22 cellular contexts compared by ENCODE assay signal in genomic region chr3:42527368-42527917, GRCh38. TPM values are rescaled to one million over a fixed set of nuclear protein-coding genes. Genes with fewer than 3 reads are reported as not detected.
A peak's percentile ranks its signal among the peaks of the same experiment; 100 is the strongest.
DNase-seq lines count a peak whose midpoint lies in the region; ATAC-seq and TF ChIP-seq lines count a peak whose summit lies in the region.
"Had no signal": no experiment of that assay in that cellular context is flagged by ENCODE, and none has a peak within 500 bp of the region (broad histone marks: within the 10 kb centered on the region; RNA-seq: fewer than 3 reads in every experiment).

No MANE protein-coding gene starts in this region.

- H3K27me3 ChIP-seq in CD4-positive, alpha-beta memory T cell (ENCODE audit: insufficient read depth, low read length), result no peaks in the 10 kb centered on the region
- H3K27me3 ChIP-seq: heart right ventricle, ovary had no signal

- peak overlapping the region; percentile 41 for H3K27ac ChIP-seq in CD4-positive, alpha-beta memory T cell (ENCODE audit: low read depth, low read length)
- H3K27ac ChIP-seq: heart right ventricle, HL-60, ovary had no signal

- H3K9me3 ChIP-seq in CD4-positive, alpha-beta memory T cell (ENCODE audit: control insufficient read depth in 1 of 2, low read length in 2 of 2), result no peaks in the 10 kb centered on the region
- H3K9me3 ChIP-seq: heart right ventricle, ovary had no signal

- no peaks in the 10 kb centered on the region for H3K9me3 Mint-ChIP-seq in activated T-cell treated with anti-CD3 and anti-CD28 coated beads, Interleukin-2, amount 50 U/mL, for 4 hours
- peaks cover 0 to 4% (median 0%) of the 10 kb centered on the region in 8 donors for H3K9me3 Mint-ChIP-seq in CD4-positive, alpha-beta memory T cell
- H3K9me3 Mint-ChIP-seq in activated CD8-positive, alpha-beta T cell treated with anti-CD3 and anti-CD28 coated beads for 36 hours, result no peaks in the 10 kb centered on the region
- no peaks in the 10 kb centered on the region for H3K9me3 Mint-ChIP-seq in naive thymus-derived CD8-positive, alpha-beta T cell
- H3K9me3 Mint-ChIP-seq: brain; stimulated activated naive B cell treated with anti-CD40 and anti-IgM and Interleukin-4, amounts not matched to agents 10 μg/mL and 1 μg/mL and 100 μg/mL, for 72 hours had no signal

- no peak for TF ChIP-seq CTCF in activated CD8-positive, alpha-beta T cell treated with anti-CD3 and anti-CD28 coated beads for 36 hours (IDR thresholded peaks at IDR 0.05)
- TF ChIP-seq CTCF in GM13977 (IDR thresholded peaks at IDR 0.05; ENCODE audit: extremely low read depth, insufficient read depth, missing control alignments), result no peak

- peaks cover 75% of the 10 kb centered on the region for H3K4me1 ChIP-seq in CD4-positive, alpha-beta memory T cell (ENCODE audit: insufficient read depth, low read length)

- peaks cover 13% of the 10 kb centered on the region for H3K36me3 Mint-ChIP-seq in activated T-cell treated with anti-CD3 and anti-CD28 coated beads, Interleukin-2, amount 50 U/mL, for 4 hours (ENCODE audit: insufficient read depth)
- H3K36me3 Mint-ChIP-seq in CD4-positive, alpha-beta memory T cell, result peaks cover 49 to 55% of the 10 kb centered on the region in 2 donors
- peaks cover 6% of the 10 kb centered on the region for H3K36me3 Mint-ChIP-seq in activated CD8-positive, alpha-beta T cell treated with anti-CD3 and anti-CD28 coated beads for 36 hours (ENCODE audit: low read depth)
- peaks cover 0 to 45% (median 28%) of the 10 kb centered on the region in 3 donors for H3K36me3 Mint-ChIP-seq in naive thymus-derived CD8-positive, alpha-beta T cell
- H3K36me3 Mint-ChIP-seq: brain; natural killer cell; stimulated activated naive B cell treated with anti-CD40 and anti-IgM and Interleukin-4, amounts not matched to agents 10 μg/mL and 1 μg/mL and 100 μg/mL, for 72 hours had no signal

- peak overlapping the region; percentile 93 to 95 (median 94) for H3K27ac Mint-ChIP-seq in CD4-positive, alpha-beta memory T cell
- H3K27ac Mint-ChIP-seq in activated CD8-positive, alpha-beta T cell treated with anti-CD3 and anti-CD28 coated beads for 36 hours, result peak overlapping the region; percentile 91
- peak overlapping the region; percentile 79 to 98 (median 95) for H3K27ac Mint-ChIP-seq in naive thymus-derived CD8-positive, alpha-beta T cell
- H3K27ac Mint-ChIP-seq: brain; stimulated activated naive B cell treated with anti-CD40 and anti-IgM and Interleukin-4, amounts not matched to agents 10 μg/mL and 1 μg/mL and 100 μg/mL, for 72 hours had no signal

- H3K4me1 Mint-ChIP-seq in activated T-cell treated with anti-CD3 and anti-CD28 coated beads, Interleukin-2, amount 50 U/mL, for 4 hours (ENCODE audit: low read depth), result peaks cover 63% of the 10 kb centered on the region
- H3K4me1 Mint-ChIP-seq in CD4-positive, alpha-beta memory T cell, result peaks cover 50 to 98% (median 70%) of the 10 kb centered on the region in 4 donors
- H3K4me1 Mint-ChIP-seq in activated CD8-positive, alpha-beta T cell treated with anti-CD3 and anti-CD28 coated beads for 36 hours (ENCODE audit: low read depth), result peaks cover 59% of the 10 kb centered on the region
- H3K4me1 Mint-ChIP-seq in naive thymus-derived CD8-positive, alpha-beta T cell, result peaks cover 44 to 87% (median 76%) of the 10 kb centered on the region in 4 donors
- H3K4me1 Mint-ChIP-seq: brain had no signal

- DNase-seq in activated T-cell treated with anti-CD3 and anti-CD28 coated beads, Interleukin-2, amount 50 U/mL, for 4 hours, result no peak
- DNase-seq in activated T-cell treated with anti-CD3 and anti-CD28 coated beads for 4 hours (no peak), GM13977 (ENCODE audit: low spot score) (no peak)
- no peak for DNase-seq in CD4-positive, alpha-beta memory T cell
- DNase-seq in activated CD8-positive, alpha-beta T cell treated with anti-CD3 and anti-CD28 coated beads for 36 hours, result no peak
- DNase-seq in naive thymus-derived CD8-positive, alpha-beta T cell, result no peak
- DNase-seq in stimulated activated CD4-positive, alpha-beta T cell treated with anti-CD3 and anti-CD28 coated beads, Interleukin-15, amount 100 ng/mL, for 24 hours, result no peak
- DNase-seq: ACHN; heart right ventricle; natural killer cell; NCI-H1694; NCI-H526; ovary; retina; stimulated activated CD4-positive, alpha-beta T cell treated with anti-CD3 and anti-CD28 coated beads, Interleukin-4, amount 100 ng/mL, for 1 hour; stimulated activated naive B cell treated with anti-CD40 and anti-IgM and Interleukin-4, amounts not matched to agents 10 μg/mL and 1 μg/mL and 100 μg/mL, for 72 hours had no signal

- no peak overlapping the region for H3K4me3 Mint-ChIP-seq in activated T-cell treated with anti-CD3 and anti-CD28 coated beads, Interleukin-2, amount 50 U/mL, for 4 hours
- H3K4me3 Mint-ChIP-seq in CD4-positive, alpha-beta memory T cell, result peak overlapping the region in 7 of 8 donors; percentile 45 to 86 (median 74)
- H3K4me3 Mint-ChIP-seq in activated CD8-positive, alpha-beta T cell treated with anti-CD3 and anti-CD28 coated beads for 36 hours, result no peak overlapping the region
- H3K4me3 Mint-ChIP-seq in naive thymus-derived CD8-positive, alpha-beta T cell, result peak overlapping the region in 7 of 10 donors; percentile 59 to 87 (median 77)
- H3K4me3 Mint-ChIP-seq: brain; natural killer cell; stimulated activated naive B cell treated with anti-CD40 and anti-IgM and Interleukin-4, amounts not matched to agents 10 μg/mL and 1 μg/mL and 100 μg/mL, for 72 hours had no signal

- ATAC-seq in activated T-cell treated with anti-CD3 and anti-CD28 coated beads, Interleukin-2, amount 50 U/mL, for 4 hours, result peak; percentile 6 to 10
- ATAC-seq in activated CD8-positive, alpha-beta T cell treated with anti-CD3 and anti-CD28 coated beads for 36 hours, result no peak
- no peak for ATAC-seq in naive thymus-derived CD8-positive, alpha-beta T cell
- no peak for ATAC-seq in GM21723 (IDR thresholded peaks at IDR 0.05; ENCODE audit: unreplicated experiment)
- ATAC-seq: heart right ventricle, natural killer cell had no signal

- no peaks in the 10 kb centered on the region for H3K27me3 Mint-ChIP-seq in activated T-cell treated with anti-CD3 and anti-CD28 coated beads, Interleukin-2, amount 50 U/mL, for 4 hours (ENCODE audit: low read depth)
- H3K27me3 Mint-ChIP-seq in CD4-positive, alpha-beta memory T cell, result no peaks in the 10 kb centered on the region
- no peaks in the 10 kb centered on the region for H3K27me3 Mint-ChIP-seq in activated CD8-positive, alpha-beta T cell treated with anti-CD3 and anti-CD28 coated beads for 36 hours
- H3K27me3 Mint-ChIP-seq in naive thymus-derived CD8-positive, alpha-beta T cell, result no peaks in the 10 kb centered on the region
- H3K27me3 Mint-ChIP-seq: stimulated activated naive B cell treated with anti-CD40 and anti-IgM and Interleukin-4, amounts not matched to agents 10 μg/mL and 1 μg/mL and 100 μg/mL, for 72 hours had no signal

- in situ Hi-C loops in GM13977 (cut with MboI; ENCODE audit: low pct_unique_long_range_greater_than_20kb, low sequenced_read_pairs, unreplicated experiment), result no loop called here

- POLR2A ChIA-PET in CD4-positive, alpha-beta memory T cell (lab: Charles Lee; ENCODE audit: partially characterized antibody), result interaction anchor here (0.9 to 2.6 kb wide), 5 partner anchors 9 to 63 kb away, joined by 3 to 24 read pairs (median 9); partner anchors contain the start of genes SS18L2 and VIPR1
- POLR2A ChIA-PET in activated CD8-positive, alpha-beta T cell treated with anti-CD3 and anti-CD28 coated beads for 36 hours (lab: Charles Lee), result interaction anchor here (0.9 to 1.6 kb wide), 2 partner anchors 10 kb away, joined by 4 read pairs; no protein-coding TSS in a partner anchor
- POLR2A ChIA-PET in naive thymus-derived CD8-positive, alpha-beta T cell (lab: Charles Lee), result interaction anchor here (1.0 to 3.8 kb wide), 7 partner anchors 8 to 25 kb away, joined by 3 to 40 read pairs (median 8); partner anchors contain the start of gene VIPR1

- intact Hi-C loops in CD4-positive, alpha-beta memory T cell (cut with micrococcal nuclease), result no loop called here
- intact Hi-C loops in activated CD8-positive, alpha-beta T cell treated with anti-CD3 and anti-CD28 coated beads for 36 hours (cut with micrococcal nuclease), result no loop called here

- CTCF ChIA-PET in CD4-positive, alpha-beta memory T cell (lab: Charles Lee; ENCODE audit: partially characterized antibody), result interaction anchor here (40.6 to 50.4 kb wide), 2 partner anchors 2 to 16 kb away, joined by 1823 read pairs; partner anchors contain the start of gene VIPR1
- CTCF ChIA-PET in activated CD8-positive, alpha-beta T cell treated with anti-CD3 and anti-CD28 coated beads for 36 hours (lab: Charles Lee), result interaction anchor here (1.0 to 4.5 kb wide), 8 partner anchors 9 to 280 kb away, joined by 3 to 22 read pairs (median 7); partner anchors contain the start of gene VIPR1

- no peaks in the 10 kb centered on the region for H3K36me3 ChIP-seq in CD4-positive, alpha-beta memory T cell (ENCODE audit: insufficient read depth, low read length)
- H3K36me3 ChIP-seq: heart right ventricle, ovary had no signal

- H3K4me3 ChIP-seq in CD4-positive, alpha-beta memory T cell (ENCODE audit: low read length in 2 of 2), result no peak overlapping the region
- H3K4me3 ChIP-seq: heart right ventricle, ovary, smooth muscle cell had no signal

RNA-seq across cellular contexts. Expression of gene VIPR1, which starts 25.0 kb away (rescaled TPM):
- 1 to 10 TPM; 2.2 to 4.7 (median 4.6) TPM for total RNA-seq in activated T-cell treated with anti-CD3 and anti-CD28 coated beads, Interleukin-2, amount 50 U/mL, for 4 hours
- total RNA-seq in CD4-positive, alpha-beta memory T cell, result 100 to 1,000 TPM in 1 of 2 experiments, 10 to 100 TPM in 1; 93.6 to 104 TPM
- polyA plus RNA-seq in CD4-positive, alpha-beta memory T cell, result 10 to 100 TPM; 23.1 to 30.4 TPM
- 1 to 10 TPM; 8.5 to 9.0 TPM for total RNA-seq in activated CD8-positive, alpha-beta T cell treated with anti-CD3 and anti-CD28 coated beads for 36 hours
- 100 to 1,000 TPM; 122 TPM for total RNA-seq in naive thymus-derived CD8-positive, alpha-beta T cell
- 10 to 100 TPM; 16.2 to 40.3 (median 28.8) TPM for polyA plus RNA-seq in naive thymus-derived CD8-positive, alpha-beta T cell
- total RNA-seq: epithelial cell of proximal tubule had no signal
- polyA plus RNA-seq: BJ had no signal

RNA-seq across cellular contexts. Expression of gene SEC22C, which starts 54.3 kb away (rescaled TPM):
- total RNA-seq in activated T-cell treated with anti-CD3 and anti-CD28 coated beads, Interleukin-2, amount 50 U/mL, for 4 hours, result 10 to 100 TPM; 32.0 to 35.3 (median 35.1) TPM
- 10 to 100 TPM; 55.8 to 56.6 TPM for total RNA-seq in CD4-positive, alpha-beta memory T cell
- 10 to 100 TPM; 53.1 to 70.3 TPM for polyA plus RNA-seq in CD4-positive, alpha-beta memory T cell
- 10 to 100 TPM; 35.0 to 35.7 TPM for total RNA-seq in activated CD8-positive, alpha-beta T cell treated with anti-CD3 and anti-CD28 coated beads for 36 hours
- 10 to 100 TPM; 40.6 to 47.6 TPM for total RNA-seq in naive thymus-derived CD8-positive, alpha-beta T cell
- polyA plus RNA-seq in naive thymus-derived CD8-positive, alpha-beta T cell, result 10 to 100 TPM; 33.9 to 39.3 (median 38.2) TPM

Comparison
In these comparisons a context has a peak if more than half of its experiments do, and no peak if none do; other contexts are left out.
1. ATAC-seq: peak in activated T-cell treated with anti-CD3 and anti-CD28 coated beads, Interleukin-2, amount 50 U/mL, for 4 hours (2 of 2); none in activated CD8-positive, alpha-beta T cell treated with anti-CD3 and anti-CD28 coated beads for 36 hours (single experiment), naive thymus-derived CD8-positive, alpha-beta T cell (0 of 2) and GM21723 (single experiment).
2. H3K4me3 Mint-ChIP-seq: peak in CD4-positive, alpha-beta memory T cell (7 of 8) and naive thymus-derived CD8-positive, alpha-beta T cell (7 of 10); none in activated T-cell treated with anti-CD3 and anti-CD28 coated beads, Interleukin-2, amount 50 U/mL, for 4 hours (single experiment) and activated CD8-positive, alpha-beta T cell treated with anti-CD3 and anti-CD28 coated beads for 36 hours (single experiment).
3. RNA of gene VIPR1, which starts 25.0 kb away (total RNA-seq): 122 TPM in naive thymus-derived CD8-positive, alpha-beta T cell and 93.6 to 104 TPM in CD4-positive, alpha-beta memory T cell; 8.5 to 9.0 TPM in activated CD8-positive, alpha-beta T cell treated with anti-CD3 and anti-CD28 coated beads for 36 hours and 2.2 to 4.7 TPM in activated T-cell treated with anti-CD3 and anti-CD28 coated beads, Interleukin-2, amount 50 U/mL, for 4 hours; every median in the first group is over 4 times any median in the second.
4. Peak in every context shown above with its lines, with median percentiles within 50 percentile points of each other: H3K27ac Mint-ChIP-seq.